8 cellular contexts compared by ENCODE assay signal in the genomic region with DNA sequence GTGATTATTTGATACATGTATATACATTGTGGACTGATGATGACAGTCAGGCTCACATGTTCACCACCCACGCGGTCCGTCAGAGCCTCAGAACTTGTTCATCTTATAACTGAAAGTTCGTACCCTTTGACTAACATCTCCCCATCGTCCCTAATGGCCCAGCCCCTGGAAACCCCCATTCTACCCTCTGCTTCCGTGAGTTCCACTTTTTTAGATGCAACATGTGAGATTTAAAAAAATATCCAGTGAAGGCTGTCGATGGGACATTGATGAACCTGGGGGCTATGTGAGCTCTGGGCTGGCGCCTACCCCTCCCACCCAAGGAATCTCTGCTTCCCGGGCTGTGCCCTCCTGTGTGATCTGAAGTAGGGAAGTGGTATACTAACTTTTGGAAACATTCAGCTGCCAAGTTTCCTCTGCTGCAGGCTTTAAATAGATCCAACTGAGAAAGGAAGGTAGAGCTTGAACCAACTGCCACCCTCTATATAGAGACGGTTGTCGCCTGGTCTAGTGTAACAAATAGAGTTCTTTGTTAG.
DNase-seq lines count a peak whose midpoint lies in the region; ATAC-seq and TF ChIP-seq lines count a peak whose summit lies in the region.

No MANE protein-coding gene starts in this region.

- TF ChIP-seq CTCF in heart left ventricle (IDR thresholded peaks at IDR 0.05) (no peak), suprapubic skin (IDR thresholded peaks at IDR 0.05) (no peak)

- H3K36me3 ChIP-seq in heart left ventricle, result no peaks in the 10 kb centered on the region
- H3K36me3 ChIP-seq in suprapubic skin, result no peaks in the 10 kb centered on the region

- H3K27me3 ChIP-seq in heart left ventricle, result no peaks in the 10 kb centered on the region
- no peaks in the 10 kb centered on the region for H3K27me3 ChIP-seq in suprapubic skin

- TF ChIP-seq POLR2A in heart left ventricle (IDR thresholded peaks at IDR 0.05) (no peak), suprapubic skin (IDR thresholded peaks at IDR 0.05) (no peak)

- WGBS in heart left ventricle, 4 donors, result 35 to 50% (median 43%) methylated on average over 11 of the region's 11 CpGs
- WGBS in suprapubic skin, result 45% methylated on average over 11 of the region's 11 CpGs

- H3K9me3 ChIP-seq in heart left ventricle (no peaks in the 10 kb centered on the region), suprapubic skin (no peaks in the 10 kb centered on the region)

- H3K4me3 ChIP-seq in heart left ventricle (no peak overlapping the region), suprapubic skin (no peak overlapping the region)

- TF ChIP-seq EP300 in suprapubic skin (IDR thresholded peaks at IDR 0.05), result no peak

- ATAC-seq in GM18520 (IDR thresholded peaks at IDR 0.05; ENCODE audit: unreplicated experiment) (peak; percentile 54), HG02885 (IDR thresholded peaks at IDR 0.05; ENCODE audit: poor library complexity, unreplicated experiment) (peak; percentile 68), heart left ventricle (peak; percentile 39 to 70 (median 62))
- peak; percentile 91 to 92 for ATAC-seq in activated CD4-positive, CD25-positive, alpha-beta regulatory T cell treated with anti-CD3 and anti-CD28 coated beads, Interleukin-2, amount 50 U/mL, for 24 hours

- H3K27ac ChIP-seq in heart left ventricle (peak overlapping the region; percentile 27 to 93 (median 67)), suprapubic skin (peak overlapping the region; percentile 7)

- intact Hi-C loops in heart left ventricle (cut with DNase I), result loop anchor here in 8 of 10 donors (2.0 to 10.0 kb wide), 5 partner anchors 48 to 162 kb away; partner anchors contain the start of genes FAM210A (in 2 of the 8) and RNMT (in 2 of the 8)

- H3K4me1 ChIP-seq in heart left ventricle (peaks cover 0 to 82% (median 52%) of the 10 kb centered on the region in 12 donors), suprapubic skin (peaks cover 16% of the 10 kb centered on the region)

- DNase-seq in heart left ventricle (no peak), suprapubic skin (ENCODE audit: low spot score in 2 of 2) (no peak), NCI-H82 treated with DMSO at 0.1 percent for 48 hours (lab: John Stamatoyannopoulos, UW; ENCODE audit: unreplicated experiment) (no peak), NCI-H2227 treated with DMSO at 0.1 percent for 48 hours (lab: John Stamatoyannopoulos, UW) (no peak), HK-2 (ENCODE audit: unreplicated experiment) (no peak)
